ENCODE assay signal across 8 cellular contexts in the genomic region with DNA sequence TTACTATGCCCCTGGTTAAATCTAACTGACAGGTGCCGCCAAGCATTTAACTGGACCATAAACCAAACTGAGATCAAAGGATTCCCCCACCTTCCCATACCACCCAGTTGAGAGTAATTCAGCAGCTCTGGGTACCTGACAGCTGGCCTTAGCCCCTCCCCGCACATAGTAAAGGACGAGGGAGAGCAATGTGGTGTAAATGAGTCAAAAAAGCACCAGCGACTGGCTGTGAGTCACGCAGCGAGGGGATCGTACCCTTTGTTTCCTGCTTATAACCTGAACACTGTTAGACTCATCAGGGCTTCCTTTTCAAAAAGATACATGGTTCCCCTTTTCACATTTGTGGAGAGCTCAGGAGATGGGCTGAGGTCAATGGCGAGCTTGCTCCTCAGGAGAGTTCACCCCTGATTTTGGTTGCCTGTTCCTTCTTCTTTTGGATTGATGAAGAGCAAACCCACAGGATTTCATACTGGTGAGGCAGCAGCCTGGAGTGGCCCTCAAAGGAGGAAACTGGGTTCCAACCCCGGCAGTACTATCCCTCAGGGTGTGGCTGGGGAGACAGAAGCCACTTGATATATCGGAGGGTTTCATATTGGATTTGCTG.
DNase-seq lines count a peak whose midpoint lies in the region; ATAC-seq and TF ChIP-seq lines count a peak whose summit lies in the region.

No MANE protein-coding gene starts in this region.

- H3K36me3 Mint-ChIP-seq in activated T-helper 1 cell treated with anti-CD3 and anti-CD28 coated beads, Interleukin-12 subunit alpha, Interleukin-12 subunit beta, Interleukin-2, Interleukin-4 antibody, amounts not matched to agents 30 ng/mL and 10 ng/mL and 1 ng/mL, durations not matched to agents 14 hours and 24 hours and 36 hours (ENCODE audit: low read depth) = peaks cover 28% of the 10 kb centered on the region
- H3K36me3 Mint-ChIP-seq in natural killer cell = no peaks in the 10 kb centered on the region

- ATAC-seq in GM18498 (IDR thresholded peaks at IDR 0.05; ENCODE audit: unreplicated experiment) (peak; percentile 70), HG02571 (IDR thresholded peaks at IDR 0.05; ENCODE audit: unreplicated experiment) (peak; percentile 50), natural killer cell (peak; percentile 56 to 73 (median 63))

- peaks cover 80% of the 10 kb centered on the region for H3K4me1 Mint-ChIP-seq in activated T-helper 1 cell treated with anti-CD3 and anti-CD28 coated beads, Interleukin-12 subunit alpha, Interleukin-12 subunit beta, Interleukin-2, Interleukin-4 antibody, amounts not matched to agents 30 ng/mL and 10 ng/mL and 1 ng/mL, durations not matched to agents 14 hours and 24 hours and 36 hours (ENCODE audit: low read depth)
- H3K4me1 Mint-ChIP-seq in natural killer cell = peaks cover 24 to 63% of the 10 kb centered on the region in 2 donors

- DNase-seq in NB4 (ENCODE audit: low read depth) = peak; percentile 94
- peak; percentile 73 for DNase-seq in activated T-helper 1 cell treated with anti-CD3 and anti-CD28 coated beads, Interleukin-12 subunit alpha, Interleukin-12 subunit beta, Interleukin-2, Interleukin-4 antibody, amounts not matched to agents 30 ng/mL and 10 ng/mL and 1 ng/mL, durations not matched to agents 14 hours and 24 hours and 36 hours (ENCODE audit: low spot score)
- no peak for DNase-seq in natural killer cell
- DNase-seq in occipital lobe (lab: John Stamatoyannopoulos, UW) = no peak
- no peak for DNase-seq in AG08396 (ENCODE audit: low spot score)
- no peak for DNase-seq in nucleus accumbens (lab: John Stamatoyannopoulos, UW)

- TF ChIP-seq CTCF in NB4 (IDR thresholded peaks at IDR 0.05; ENCODE audit: low read depth, low read length) (no peak), natural killer cell (IDR thresholded peaks at IDR 0.05) (no peak)

- intact Hi-C loops in activated T-helper 1 cell treated with anti-CD3 and anti-CD28 coated beads, Interleukin-12 subunit alpha, Interleukin-12 subunit beta, Interleukin-2, Interleukin-4 antibody, amounts not matched to agents 30 ng/mL and 10 ng/mL and 1 ng/mL, durations not matched to agents 14 hours and 24 hours and 36 hours (cut with micrococcal nuclease) = loop anchor here (1.0 to 5.0 kb wide), 8 partner anchors 8 to 385 kb away; a partner anchor contains a TSS
- intact Hi-C loops in natural killer cell (cut with micrococcal nuclease) = no loop called here

- no peak for TF ChIP-seq POLR2A in NB4 (IDR thresholded peaks at IDR 0.05; ENCODE audit: extremely low read depth, insufficient read length)

- no peak overlapping the region for H3K4me3 ChIP-seq in NB4 (ENCODE audit: low read depth, low read length)

- peak overlapping the region; percentile 69 for H3K4me3 Mint-ChIP-seq in activated T-helper 1 cell treated with anti-CD3 and anti-CD28 coated beads, Interleukin-12 subunit alpha, Interleukin-12 subunit beta, Interleukin-2, Interleukin-4 antibody, amounts not matched to agents 30 ng/mL and 10 ng/mL and 1 ng/mL, durations not matched to agents 14 hours and 24 hours and 36 hours
- no peak overlapping the region for H3K4me3 Mint-ChIP-seq in natural killer cell

- peak overlapping the region; percentile 93 for H3K27ac Mint-ChIP-seq in activated T-helper 1 cell treated with anti-CD3 and anti-CD28 coated beads, Interleukin-12 subunit alpha, Interleukin-12 subunit beta, Interleukin-2, Interleukin-4 antibody, amounts not matched to agents 30 ng/mL and 10 ng/mL and 1 ng/mL, durations not matched to agents 14 hours and 24 hours and 36 hours
- peak overlapping the region; percentile 75 to 80 for H3K27ac Mint-ChIP-seq in natural killer cell

- peaks cover 6% of the 10 kb centered on the region for H3K9me3 Mint-ChIP-seq in activated T-helper 1 cell treated with anti-CD3 and anti-CD28 coated beads, Interleukin-12 subunit alpha, Interleukin-12 subunit beta, Interleukin-2, Interleukin-4 antibody, amounts not matched to agents 30 ng/mL and 10 ng/mL and 1 ng/mL, durations not matched to agents 14 hours and 24 hours and 36 hours
- H3K9me3 Mint-ChIP-seq in natural killer cell = peaks cover 4% of the 10 kb centered on the region in 2 donors

- no peaks in the 10 kb centered on the region for H3K27me3 Mint-ChIP-seq in activated T-helper 1 cell treated with anti-CD3 and anti-CD28 coated beads, Interleukin-12 subunit alpha, Interleukin-12 subunit beta, Interleukin-2, Interleukin-4 antibody, amounts not matched to agents 30 ng/mL and 10 ng/mL and 1 ng/mL, durations not matched to agents 14 hours and 24 hours and 36 hours (ENCODE audit: insufficient read depth)
- no peaks in the 10 kb centered on the region for H3K27me3 Mint-ChIP-seq in natural killer cell (ENCODE audit: low read depth in 2 of 2)

Comparison
In these comparisons a context has a peak if more than half of its experiments do, and no peak if none do; other contexts are left out.
1. DNase-seq: peak in NB4 (single experiment) and activated T-helper 1 cell treated with anti-CD3 and anti-CD28 coated beads, Interleukin-12 subunit alpha, Interleukin-12 subunit beta, Interleukin-2, Interleukin-4 antibody, amounts not matched to agents 30 ng/mL and 10 ng/mL and 1 ng/mL, durations not matched to agents 14 hours and 24 hours and 36 hours (single experiment); none in natural killer cell (single experiment), occipital lobe (single experiment), AG08396 (single experiment) and nucleus accumbens (0 of 56).
2. Peak in every context shown above with its lines, with median percentiles within 50 percentile points of each other: ATAC-seq.